Comparison of ENCODE assay signal across 21 cellular contexts in genomic region chr1:84677415-84678099, GRCh38. TPM values are rescaled to one million over a fixed set of nuclear protein-coding genes. Genes with fewer than 3 reads are reported as not detected.
A peak's percentile ranks its signal among the peaks of the same experiment; 100 is the strongest.
DNase-seq lines count a peak whose midpoint lies in the region; ATAC-seq and TF ChIP-seq lines count a peak whose summit lies in the region.
"Had no signal": no experiment of that assay in that cellular context is flagged by ENCODE, and none has a peak within 500 bp of the region (broad histone marks: within the 10 kb centered on the region; RNA-seq: fewer than 3 reads in every experiment).

No MANE protein-coding gene starts in this region.

- no peak overlapping the region for H3K4me2 ChIP-seq in H9 (ENCODE audit: insufficient read depth, insufficient read length, low read length)
- H3K4me2 ChIP-seq: BLaER1 had no signal

- TF ChIP-seq CTCF in H9 (conservative IDR thresholded peaks at IDR 0.05) (no peak), WTC11 (IDR thresholded peaks at IDR 0.05) (no peak), foreskin keratinocyte (conservative IDR thresholded peaks at IDR 0.05) (no peak), WERI-Rb-1 (IDR thresholded peaks at IDR 0.05; ENCODE audit: low read depth, low read length) (no peak), psoas muscle (IDR thresholded peaks at IDR 0.05) (no peak)

- H3K4me1 Mint-ChIP-seq in H9 (peaks cover 62 to 63% of the 10 kb centered on the region in 2 experiments), WTC11 (peaks cover 67% of the 10 kb centered on the region)
- H3K4me1 Mint-ChIP-seq: B cell had no signal

- H3K9me3 ChIP-seq in H9 (ENCODE audit: control insufficient read depth, low read depth, low read length) (no peaks in the 10 kb centered on the region), WERI-Rb-1 (ENCODE audit: severe bottlenecking) (no peaks in the 10 kb centered on the region), psoas muscle (no peaks in the 10 kb centered on the region)
- H3K9me3 ChIP-seq: BLaER1, Caco-2 had no signal

- no peak overlapping the region for H3K27ac ChIP-seq in H9 (ENCODE audit: insufficient read length, low read depth, low read length)
- H3K27ac ChIP-seq in foreskin keratinocyte = no peak overlapping the region
- H3K27ac ChIP-seq in WERI-Rb-1 = no peak overlapping the region
- no peak overlapping the region for H3K27ac ChIP-seq in psoas muscle
- H3K27ac ChIP-seq: BLaER1, C4-2B had no signal

- no CpG with 5 or more reads among the region's 7 CpGs for WGBS in H9 (ENCODE audit: extremely low coverage, insufficient read length, low lambda C conversion rate)
- WGBS in psoas muscle, 3 donors = 79 to 82% (median 80%) methylated on average over 7 of the region's 7 CpGs

- no peaks in the 10 kb centered on the region for H4K20me1 ChIP-seq in H9 (ENCODE audit: control insufficient read depth, insufficient read depth, insufficient read length)

- no peaks in the 10 kb centered on the region for H3K79me2 ChIP-seq in H9 (ENCODE audit: insufficient read depth, low read length)

- H4K5ac ChIP-seq in H9 (ENCODE audit: insufficient read length, low read depth, low read length) = no peak overlapping the region

- no peak overlapping the region for H2BK120ac ChIP-seq in H9 (ENCODE audit: low read depth, low read length, poor library complexity, severe bottlenecking)

- H3K36me3 Mint-ChIP-seq in H9 (ENCODE audit: insufficient read depth in 1 of 3, low read depth in 3 of 3) = peaks cover 8 to 11% (median 10%) of the 10 kb centered on the region in 3 experiments; a peak in 5 of 7 replicates
- H3K36me3 Mint-ChIP-seq in WTC11 = peaks cover 26% of the 10 kb centered on the region

- no peak overlapping the region for H3K9ac ChIP-seq in H9 (ENCODE audit: extremely low read depth, insufficient read length, low read length)
- H3K9ac ChIP-seq: BLaER1 had no signal

- no peak overlapping the region for H2BK20ac ChIP-seq in H9 (ENCODE audit: low read depth, low read length, poor library complexity, severe bottlenecking)

- no peak overlapping the region for H4K8ac ChIP-seq in H9 (replicated peaks; ENCODE audit: insufficient read length, low read depth, low read length)

- no peak overlapping the region for H3K14ac ChIP-seq in H9 (ENCODE audit: insufficient read depth, low read length)

- intact Hi-C loops in psoas muscle (cut with DNase I) = loop anchor here in 1 of 2 donors (1.0 kb wide), 1 partner anchor 16 kb away; no protein-coding TSS in a partner anchor

- H3K4me3 ChIP-seq in WERI-Rb-1 (ENCODE audit: low read depth, low read length) (no peak overlapping the region), psoas muscle (no peak overlapping the region)
- H3K4me3 ChIP-seq: BLaER1, GM12878 had no signal

- H3K4me3 Mint-ChIP-seq in H9 (no peak overlapping the region), WTC11 (no peak overlapping the region)
- H3K4me3 Mint-ChIP-seq: B cell; CD4-positive, CD25-positive, alpha-beta regulatory T cell; CD8-positive, alpha-beta T cell; HFFc6 had no signal

- H3K4me1 ChIP-seq in H9 (ENCODE audit: insufficient read depth, low read length) (no peaks in the 10 kb centered on the region; the same call in 1 of the 2 replicates), foreskin keratinocyte (peaks cover 7% of the 10 kb centered on the region), psoas muscle (no peaks in the 10 kb centered on the region)
- H3K4me1 ChIP-seq: BLaER1 had no signal

- H3K56ac ChIP-seq in H9 (ENCODE audit: insufficient read length, low read depth, low read length) = no peak overlapping the region

- H2AK5ac ChIP-seq in H9 (ENCODE audit: insufficient read length, low read length) = no peak overlapping the region

- H3T11ph ChIP-seq in H9 (ENCODE audit: low read length) = no peak overlapping the region

- H3K9me3 Mint-ChIP-seq in H9 = no peaks in the 10 kb centered on the region; a peak in 2 of 5 replicates
- H3K9me3 Mint-ChIP-seq in WTC11 = peaks cover 24% of the 10 kb centered on the region
- H3K9me3 Mint-ChIP-seq: CD8-positive, alpha-beta T cell; HFFc6 had no signal

- CTCF ChIA-PET in WTC11 (lab: Charles Lee) = interaction anchor here (1.2 to 2.8 kb wide), 2 partner anchors 47 to 95 kb away, joined by 3 to 22 read pairs; no protein-coding TSS in a partner anchor

- H3K4ac ChIP-seq in H9 (ENCODE audit: low read depth, low read length) = no peak overlapping the region

- H2BK5ac ChIP-seq in H9 (ENCODE audit: insufficient read length, low read length) = no peak overlapping the region

- H3K36me3 ChIP-seq in WERI-Rb-1 (peaks cover 16% of the 10 kb centered on the region), psoas muscle (ENCODE audit: insufficient read depth in 1 of 2, low read depth in 1 of 2) (no peaks in the 10 kb centered on the region)

- DNase-seq in H9 (no peak), WTC11 (ENCODE audit: low spot score) (no peak), foreskin keratinocyte (no peak), WERI-Rb-1 (no peak), pons (ENCODE audit: low spot score) (no peak), psoas muscle (no peak)
- DNase-seq: Caco-2; CD4-positive, CD25-positive, alpha-beta regulatory T cell; CD8-positive, alpha-beta T cell; DMS 273 treated with DMSO at 0.1 percent for 48 hours; DMS79; EL; GDM1; GOT3; H7; HFFc6 had no signal

- no peaks in the 10 kb centered on the region for H3K23me2 ChIP-seq in H9 (ENCODE audit: insufficient read length, low read depth, low read length, poor library complexity, severe bottlenecking)

- H3K23ac ChIP-seq in H9 (ENCODE audit: insufficient read length, low read depth, low read length) = no peak overlapping the region

- no peak overlapping the region for H3K18ac ChIP-seq in H9 (ENCODE audit: insufficient read length, low read depth, low read length)

- no peak overlapping the region for H2BK15ac ChIP-seq in H9 (ENCODE audit: low read depth, low read length)

- no peak overlapping the region for H2AFZ ChIP-seq in H9 (ENCODE audit: low read length)

- H3K27me3 ChIP-seq in H9 (ENCODE audit: insufficient read depth, low read length) (no peaks in the 10 kb centered on the region), foreskin keratinocyte (no peaks in the 10 kb centered on the region), WERI-Rb-1 (ENCODE audit: insufficient read depth, low read depth, severe bottlenecking) (no peaks in the 10 kb centered on the region), psoas muscle (ENCODE audit: insufficient read depth in 3 of 3, low read length in 2 of 3) (no peaks in the 10 kb centered on the region)
- H3K27me3 ChIP-seq: BLaER1 had no signal

- H2BK12ac ChIP-seq in H9 (ENCODE audit: insufficient read length, low read depth, low read length) = no peak overlapping the region

- H3K27ac Mint-ChIP-seq in H9 (peak overlapping the region; percentile 76 to 86 (median 82); a peak in 6 of 7 replicates), WTC11 (peak overlapping the region; percentile 79; the same call in 1 of the 2 replicates)
- H3K27ac Mint-ChIP-seq: B cell; CD4-positive, CD25-positive, alpha-beta regulatory T cell; CD8-positive, alpha-beta T cell; HFFc6 had no signal

- peaks cover 2% of the 10 kb centered on the region for H3K79me1 ChIP-seq in H9 (ENCODE audit: insufficient read depth, low read depth, low read length, poor library complexity, severe bottlenecking)

- POLR2A ChIA-PET in WTC11 (lab: Charles Lee) = no interaction called here

- no peak overlapping the region for H4K91ac ChIP-seq in H9 (ENCODE audit: insufficient read length, low read depth, low read length)

- no peaks in the 10 kb centered on the region for H3K27me3 Mint-ChIP-seq in H9 (ENCODE audit: low read depth)
- H3K27me3 Mint-ChIP-seq in WTC11 (ENCODE audit: low read depth) = no peaks in the 10 kb centered on the region
- H3K27me3 Mint-ChIP-seq: B cell; CD4-positive, CD25-positive, alpha-beta regulatory T cell had no signal

- ATAC-seq in WTC11 (no peak), foreskin keratinocyte (peak; percentile 53), psoas muscle (no peak)
- ATAC-seq: CD8-positive, alpha-beta T cell; GM12878; HCT116 had no signal

TF ChIP-seq in WTC11, 78 proteins besides CTCF, POLR2A, EP300 and RAD21 (continues in another document):
- TF ChIP-seq E2F1 (CRISPR knock-in tag; IDR thresholded peaks at IDR 0.05) (no peak), TCF7 (CRISPR knock-in tag; IDR thresholded peaks at IDR 0.05; ENCODE audit: low read depth) (no peak), TP53 (CRISPR knock-in tag; IDR thresholded peaks at IDR 0.05) (no peak), ATF2 (CRISPR knock-in tag; IDR thresholded peaks at IDR 0.05; ENCODE audit: borderline replicate concordance, low read depth) (no peak), NFYB (CRISPR knock-in tag; conservative IDR thresholded peaks at IDR 0.05; ENCODE audit: low read depth) (no peak), NR2C2 (CRISPR knock-in tag; IDR thresholded peaks at IDR 0.05) (no peak)
- TF ChIP-seq, protein P1, sequence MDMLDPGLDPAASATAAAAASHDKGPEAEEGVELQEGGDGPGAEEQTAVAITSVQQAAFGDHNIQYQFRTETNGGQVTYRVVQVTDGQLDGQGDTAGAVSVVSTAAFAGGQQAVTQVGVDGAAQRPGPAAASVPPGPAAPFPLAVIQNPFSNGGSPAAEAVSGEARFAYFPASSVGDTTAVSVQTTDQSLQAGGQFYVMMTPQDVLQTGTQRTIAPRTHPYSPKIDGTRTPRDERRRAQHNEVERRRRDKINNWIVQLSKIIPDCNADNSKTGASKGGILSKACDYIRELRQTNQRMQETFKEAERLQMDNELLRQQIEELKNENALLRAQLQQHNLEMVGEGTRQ (CRISPR knock-in tag; IDR thresholded peaks at IDR 0.05) = no peak

RNA-seq across cellular contexts. Expression of gene SSX2IP, which starts 12.7 kb away (rescaled TPM):
- 19.0 and 19.6 TPM in 2 replicates for total RNA-seq in H9 (2021)
- total RNA-seq in WTC11 (2021) = 17.5 to 21.7 TPM (median 20.8 TPM) in 3 replicates
- total RNA-seq in foreskin keratinocyte = 19.5 TPM in 2 replicates
- polyA plus RNA-seq in foreskin keratinocyte = 4.2 and 5.3 TPM in 2 replicates
- total RNA-seq in psoas muscle = 1 to 10 TPM; 4.4 to 8.6 (median 7.9) TPM
- 10 to 100 TPM in 1 of 3 donors, 1 to 10 TPM in 2; 2.2 to 12.8 (median 2.6) TPM for polyA plus RNA-seq in psoas muscle
